8 cellular contexts compared by ENCODE assay signal in the genomic region with DNA sequence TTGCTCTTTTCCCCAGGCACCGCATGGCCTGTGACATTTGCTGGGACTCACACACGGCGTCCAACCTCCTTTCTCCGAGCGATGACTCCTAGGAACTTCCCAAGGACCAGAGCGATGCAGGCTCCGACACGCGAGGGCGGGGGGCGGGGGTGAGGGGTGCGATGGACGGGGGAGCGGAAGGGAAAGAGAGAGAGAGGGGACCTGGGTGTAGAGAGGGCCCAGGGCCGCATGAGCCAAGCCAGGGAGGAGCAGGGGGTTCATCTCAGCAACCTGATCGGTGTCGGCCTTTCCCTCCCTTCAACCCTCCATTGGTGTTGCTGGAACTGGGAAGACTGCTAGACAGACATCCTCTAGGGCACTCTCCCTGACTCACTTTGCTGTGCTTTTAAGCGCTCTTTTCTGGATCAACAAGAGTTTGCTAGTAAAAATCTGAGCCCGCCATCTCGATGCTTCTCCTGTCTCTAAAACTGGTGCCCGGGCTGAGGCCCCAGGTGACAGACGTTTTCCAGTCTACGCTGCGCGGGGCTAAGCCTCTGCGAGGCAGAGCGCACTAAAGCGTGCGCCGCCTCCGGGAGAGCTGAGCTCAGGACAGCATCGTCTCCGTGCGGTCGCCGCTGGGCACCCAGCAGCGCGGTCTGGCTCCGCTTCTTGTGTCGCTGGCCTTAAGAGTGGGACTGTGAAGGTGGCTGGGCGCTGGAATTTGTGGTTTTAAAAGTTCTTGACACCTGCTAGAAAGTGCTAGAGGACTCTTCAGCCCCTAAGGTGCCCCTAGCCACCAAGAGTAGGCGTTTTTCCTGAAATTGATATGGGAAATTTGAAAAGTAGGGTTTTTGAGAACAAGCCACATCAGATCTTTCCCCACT. TPM values are rescaled to one million over a fixed set of nuclear protein-coding genes. Genes with fewer than 3 reads are reported as not detected.
DNase-seq lines count a peak whose midpoint lies in the region; ATAC-seq and TF ChIP-seq lines count a peak whose summit lies in the region.

No MANE protein-coding gene starts in this region.

- ATAC-seq in GM18867 (IDR thresholded peaks at IDR 0.05; ENCODE audit: unreplicated experiment), result peak; percentile 31
- ATAC-seq in activated CD4-positive, alpha-beta T cell treated with anti-CD3 and anti-CD28 coated beads for 36 hours, result peak; percentile 66

- CTCF ChIA-PET in activated CD4-positive, alpha-beta T cell treated with anti-CD3 and anti-CD28 coated beads for 36 hours (lab: Charles Lee), result no interaction called here
- CTCF ChIA-PET in HEK293T (lab: Yijun Ruan, JAX), result no interaction called here

- H3K4me1 ChIP-seq in rectal smooth muscle tissue (ENCODE audit: control insufficient read depth, insufficient read depth, low read length), result no peaks in the 10 kb centered on the region

- H3K9me3 Mint-ChIP-seq in activated CD4-positive, alpha-beta T cell treated with anti-CD3 and anti-CD28 coated beads for 36 hours (ENCODE audit: low read depth), result no peaks in the 10 kb centered on the region

- H3K4me1 Mint-ChIP-seq in activated CD4-positive, alpha-beta T cell treated with anti-CD3 and anti-CD28 coated beads for 36 hours, result peaks cover 22% of the 10 kb centered on the region

- H3K27ac Mint-ChIP-seq in activated CD4-positive, alpha-beta T cell treated with anti-CD3 and anti-CD28 coated beads for 36 hours, result no peak overlapping the region

- peak overlapping the region; percentile 25 for H3K4me3 Mint-ChIP-seq in activated CD4-positive, alpha-beta T cell treated with anti-CD3 and anti-CD28 coated beads for 36 hours

- peak; percentile 69 for DNase-seq in activated CD4-positive, alpha-beta T cell treated with anti-CD3 and anti-CD28 coated beads for 36 hours
- DNase-seq in fibroblast of villous mesenchyme (ENCODE audit: low read depth) (peak; percentile 10), HEK293T (ENCODE audit: extremely low spot score) (no peak), MV-4-11 (lab: John Stamatoyannopoulos, UW) (no peak), glomerular visceral epithelial cell (ENCODE audit: extremely low spot score) (no peak), cerebellar nuclear complex (lab: John Stamatoyannopoulos, UW) (no peak)

- no peak overlapping the region for H3K9ac ChIP-seq in rectal smooth muscle tissue (ENCODE audit: low read length)

- H3K36me3 ChIP-seq in rectal smooth muscle tissue (ENCODE audit: control insufficient read depth, insufficient read depth, low read length), result no peaks in the 10 kb centered on the region

- intact Hi-C loops in activated CD4-positive, alpha-beta T cell treated with anti-CD3 and anti-CD28 coated beads for 36 hours (cut with DNase I, micrococcal nuclease), result loop anchor here (5.0 kb wide), 2 partner anchors 308 to 313 kb away; no protein-coding TSS in a partner anchor

- POLR2A ChIA-PET in activated CD4-positive, alpha-beta T cell treated with anti-CD3 and anti-CD28 coated beads for 36 hours (lab: Charles Lee), result no interaction called here
- POLR2A ChIA-PET in HEK293T (lab: Yijun Ruan, JAX), result no interaction called here

- H3K27ac ChIP-seq in rectal smooth muscle tissue (ENCODE audit: low read depth, low read length), result no peak overlapping the region

- H3K27me3 ChIP-seq in rectal smooth muscle tissue (ENCODE audit: control insufficient read depth, insufficient read depth, low read length), result peaks cover 2% of the 10 kb centered on the region

- H3K4me3 ChIP-seq in fibroblast of villous mesenchyme (ENCODE audit: low read depth, low read length) (peak overlapping the region; percentile 28), rectal smooth muscle tissue (ENCODE audit: low read length) (peak overlapping the region; percentile 21)

- peaks cover 77% of the 10 kb centered on the region for H3K27me3 Mint-ChIP-seq in activated CD4-positive, alpha-beta T cell treated with anti-CD3 and anti-CD28 coated beads for 36 hours

- no peaks in the 10 kb centered on the region for H3K36me3 Mint-ChIP-seq in activated CD4-positive, alpha-beta T cell treated with anti-CD3 and anti-CD28 coated beads for 36 hours (ENCODE audit: low read depth)

- TF ChIP-seq CTCF in fibroblast of villous mesenchyme (IDR thresholded peaks at IDR 0.05; ENCODE audit: insufficient read depth, low read depth, low read length), result no peak

TF ChIP-seq in HEK293T, 16 proteins besides CTCF, POLR2A, EP300 and RAD21:
- TF ChIP-seq NFRKB (IDR thresholded peaks at IDR 0.05), result no peak
- no peak for TF ChIP-seq CTBP1 (IDR thresholded peaks at IDR 0.05; ENCODE audit: borderline replicate concordance)
- no peak for TF ChIP-seq TARDBP (IDR thresholded peaks at IDR 0.05)
- no peak for TF ChIP-seq SP1 (IDR thresholded peaks at IDR 0.05)
- no peak for TF ChIP-seq LEF1 (IDR thresholded peaks at IDR 0.05; ENCODE audit: borderline replicate concordance)
- no peak for TF ChIP-seq FOXA1 (IDR thresholded peaks at IDR 0.05)
- TF ChIP-seq ELF4 (IDR thresholded peaks at IDR 0.05), result no peak
- no peak for TF ChIP-seq FOXM1 (IDR thresholded peaks at IDR 0.05; ENCODE audit: borderline replicate concordance)
- TF ChIP-seq, protein P1, sequence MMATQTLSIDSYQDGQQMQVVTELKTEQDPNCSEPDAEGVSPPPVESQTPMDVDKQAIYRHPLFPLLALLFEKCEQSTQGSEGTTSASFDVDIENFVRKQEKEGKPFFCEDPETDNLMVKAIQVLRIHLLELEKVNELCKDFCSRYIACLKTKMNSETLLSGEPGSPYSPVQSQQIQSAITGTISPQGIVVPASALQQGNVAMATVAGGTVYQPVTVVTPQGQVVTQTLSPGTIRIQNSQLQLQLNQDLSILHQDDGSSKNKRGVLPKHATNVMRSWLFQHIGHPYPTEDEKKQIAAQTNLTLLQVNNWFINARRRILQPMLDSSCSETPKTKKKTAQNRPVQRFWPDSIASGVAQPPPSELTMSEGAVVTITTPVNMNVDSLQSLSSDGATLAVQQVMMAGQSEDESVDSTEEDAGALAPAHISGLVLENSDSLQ (IDR thresholded peaks at IDR 0.05), result no peak
- TF ChIP-seq ZNF384 (IDR thresholded peaks at IDR 0.05), result no peak
- TF ChIP-seq BHLHE40 (IDR thresholded peaks at IDR 0.05; ENCODE audit: borderline replicate concordance), result no peak
- no peak for TF ChIP-seq L3MBTL2 (conservative IDR thresholded peaks at IDR 0.05)
- no peak for TF ChIP-seq ARNT (IDR thresholded peaks at IDR 0.05)
- TF ChIP-seq SUZ12 (IDR thresholded peaks at IDR 0.05), result no peak
- TF ChIP-seq HDGF (IDR thresholded peaks at IDR 0.05; ENCODE audit: borderline replicate concordance), result no peak
- no peak for TF ChIP-seq FOXK2 (IDR thresholded peaks at IDR 0.05)

RNA-seq across cellular contexts. Expression of gene TSLP, which starts 1.0 kb away (rescaled TPM):
- total RNA-seq in activated CD4-positive, alpha-beta T cell treated with anti-CD3 and anti-CD28 coated beads for 36 hours, result under 1 TPM; 0.54 to 0.85 TPM
- total RNA-seq in fibroblast of villous mesenchyme, result 0.32 and 0.43 TPM in 2 replicates

RNA-seq across cellular contexts. Expression of gene WDR36, which starts 21.6 kb away (rescaled TPM):
- 10 to 100 TPM; 58.6 to 61.7 TPM for total RNA-seq in activated CD4-positive, alpha-beta T cell treated with anti-CD3 and anti-CD28 coated beads for 36 hours
- 41.6 and 61.7 TPM in 2 replicates for total RNA-seq in fibroblast of villous mesenchyme

Comparison
In these comparisons a context has a peak if more than half of its experiments do, and no peak if none do; other contexts are left out.
1. DNase-seq: peak in activated CD4-positive, alpha-beta T cell treated with anti-CD3 and anti-CD28 coated beads for 36 hours (single experiment) and fibroblast of villous mesenchyme (single experiment); none in HEK293T (single experiment), MV-4-11 (single experiment), glomerular visceral epithelial cell (single experiment) and cerebellar nuclear complex (0 of 2).